2 cellular contexts compared by ENCODE assay signal in the genomic region with DNA sequence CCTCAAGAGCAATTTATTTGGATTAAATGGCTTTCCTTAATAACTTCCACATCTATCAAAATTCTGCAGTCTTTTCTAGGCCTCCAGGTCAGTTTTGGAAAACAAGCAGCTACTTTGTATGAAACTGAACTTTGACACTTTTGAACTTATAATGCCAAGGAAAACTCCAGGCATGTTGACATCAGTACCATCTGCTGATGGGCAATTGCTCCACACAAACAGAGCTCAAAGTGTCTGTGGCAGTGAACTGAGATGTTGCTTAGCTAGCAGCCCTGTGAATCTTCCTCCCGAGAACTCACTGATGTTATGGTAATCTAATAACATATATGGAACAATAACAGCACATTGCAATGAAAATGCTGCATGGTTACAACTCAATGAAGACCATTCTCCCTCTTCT.
TF ChIP-seq lines count a peak whose summit lies in the region.

No MANE protein-coding gene starts in this region.

TF ChIP-seq in liver, 16 proteins besides CTCF, POLR2A, EP300 and RAD21:
- TF ChIP-seq MAX (IDR thresholded peaks at IDR 0.05) (no peak), HNF4A (conservative IDR thresholded peaks at IDR 0.05) (peak; percentile 40 to 45), RXRA (IDR thresholded peaks at IDR 0.05) (peak in 1 of 2 donors; percentile 18)
TF ChIP-seq in liver: peak in this region for 2.

TF ChIP-seq in HepG2, 621 proteins besides CTCF, POLR2A, EP300 and RAD21:
- TF ChIP-seq ZNF280B (CRISPR knock-in tag; IDR thresholded peaks at IDR 0.05; ENCODE audit: borderline replicate concordance) (no peak), KLF16 (CRISPR knock-in tag; IDR thresholded peaks at IDR 0.05) (no peak), ARNTL (CRISPR knock-in tag; IDR thresholded peaks at IDR 0.05) (no peak), GTF2F1 (IDR thresholded peaks at IDR 0.05; ENCODE audit: low read length) (no peak), HOXD1 (CRISPR knock-in tag; IDR thresholded peaks at IDR 0.05) (no peak), ZSCAN9 (CRISPR knock-in tag; IDR thresholded peaks at IDR 0.05; ENCODE audit: borderline replicate concordance) (no peak), ZNF30 (CRISPR knock-in tag; IDR thresholded peaks at IDR 0.05) (no peak), ZNF260 (CRISPR knock-in tag; IDR thresholded peaks at IDR 0.05; ENCODE audit: borderline replicate concordance, low read depth) (no peak), ZBTB3 (CRISPR knock-in tag; IDR thresholded peaks at IDR 0.05; ENCODE audit: borderline replicate concordance, low read depth) (no peak), TGIF2 (CRISPR knock-in tag; IDR thresholded peaks at IDR 0.05) (no peak)
- TF ChIP-seq, protein P1, sequence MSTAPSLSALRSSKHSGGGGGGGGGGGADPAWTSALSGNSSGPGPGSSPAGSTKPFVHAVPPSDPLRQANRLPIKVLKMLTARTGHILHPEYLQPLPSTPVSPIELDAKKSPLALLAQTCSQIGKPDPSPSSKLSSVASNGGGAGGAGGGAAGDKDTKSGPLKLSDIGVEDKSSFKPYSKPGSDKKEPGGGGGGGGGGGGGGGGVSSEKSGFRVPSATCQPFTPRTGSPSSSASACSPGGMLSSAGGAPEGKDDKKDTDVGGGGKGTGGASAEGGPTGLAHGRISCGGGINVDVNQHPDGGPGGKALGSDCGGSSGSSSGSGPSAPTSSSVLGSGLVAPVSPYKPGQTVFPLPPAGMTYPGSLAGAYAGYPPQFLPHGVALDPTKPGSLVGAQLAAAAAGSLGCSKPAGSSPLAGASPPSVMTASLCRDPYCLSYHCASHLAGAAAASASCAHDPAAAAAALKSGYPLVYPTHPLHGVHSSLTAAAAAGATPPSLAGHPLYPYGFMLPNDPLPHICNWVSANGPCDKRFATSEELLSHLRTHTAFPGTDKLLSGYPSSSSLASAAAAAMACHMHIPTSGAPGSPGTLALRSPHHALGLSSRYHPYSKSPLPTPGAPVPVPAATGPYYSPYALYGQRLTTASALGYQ (CRISPR knock-in tag; IDR thresholded peaks at IDR 0.05) = no peak
